27 cellular contexts compared by ENCODE assay signal in genomic region chr2:197657562-197657961, GRCh38. TPM values are rescaled to one million over a fixed set of nuclear protein-coding genes. Genes with fewer than 3 reads are reported as not detected.
"Had no signal": no experiment of that assay in that cellular context is flagged by ENCODE, and none has a peak within 500 bp of the region (broad histone marks: within the 10 kb centered on the region; RNA-seq: fewer than 3 reads in every experiment).

No MANE protein-coding gene starts in this region.

- H2AFZ ChIP-seq: neural progenitor cell, parathyroid adenoma had no signal

- H3K4me2 ChIP-seq: neural progenitor cell had no signal

- H3K36me3 Mint-ChIP-seq: activated naive CD8-positive, alpha-beta T cell treated with anti-CD3 and anti-CD28 coated beads for 36 hours; natural killer cell; stimulated activated naive B cell treated with anti-CD40 and anti-IgM and Interleukin-4, amounts not matched to agents 10 μg/mL and 1 μg/mL and 100 μg/mL, for 72 hours had no signal

- H3K27me3 Mint-ChIP-seq: activated naive CD8-positive, alpha-beta T cell treated with anti-CD3 and anti-CD28 coated beads for 36 hours had no signal

- H3K79me2 ChIP-seq: parathyroid adenoma had no signal

- H3K36me3 ChIP-seq: adrenal gland, ascending aorta, brain microvascular endothelial cell, gastrocnemius medialis, neural progenitor cell, stomach, thyroid gland, upper lobe of right lung had no signal

- H3K4me3 ChIP-seq: adrenal gland, ascending aorta, coronary artery, dorsolateral prefrontal cortex, gastrocnemius medialis, neural progenitor cell, stomach, thyroid gland, upper lobe of right lung had no signal

- H3K4me1 ChIP-seq: adrenal gland, ascending aorta, gastrocnemius medialis, neural progenitor cell, parathyroid adenoma, stomach, thyroid gland, upper lobe of right lung had no signal

- H3K27me3 ChIP-seq: adrenal gland, ascending aorta, brain microvascular endothelial cell, dorsolateral prefrontal cortex, gastrocnemius medialis, neural progenitor cell, stomach, thyroid gland, upper lobe of right lung had no signal

- DNase-seq: activated CD4-positive, alpha-beta T cell treated with anti-CD3 and anti-CD28 coated beads for 4 hours; activated CD4-positive, alpha-beta T cell treated with anti-CD3 and anti-CD28 coated beads, Interleukin-2, amount 50 U/mL, for 4 hours; activated effector memory CD4-positive, alpha-beta T cell treated with Interleukin-2 at 50 U/mL for 16 hours; activated naive CD4-positive, alpha-beta T cell treated with anti-CD3 and anti-CD28 coated beads for 36 hours; activated naive CD8-positive, alpha-beta T cell treated with anti-CD3 and anti-CD28 coated beads for 36 hours; activated T-cell treated with anti-CD3 and anti-CD28 coated beads for 4 hours; adrenal gland; brain microvascular endothelial cell; dorsolateral prefrontal cortex; effector memory CD4-positive, alpha-beta T cell; erythroblast; gastrocnemius medialis; glutamatergic neuron; islet precursor cell; natural killer cell; occipital lobe; right cardiac atrium; stimulated activated CD4-positive, alpha-beta T cell treated with anti-CD3 and anti-CD28 coated beads, Interleukin-15, amount 100 ng/mL, for 24 hours; stimulated activated CD4-positive, alpha-beta T cell treated with anti-CD3 and anti-CD28 coated beads, Interleukin-2, amount 100 ng/mL, for 24 hours; stimulated activated naive B cell treated with anti-CD40 and anti-IgM and Interleukin-4, amounts not matched to agents 10 μg/mL and 1 μg/mL and 100 μg/mL, for 72 hours; stomach; thyroid gland; upper lobe of right lung had no signal

- H3K9ac ChIP-seq: neural progenitor cell, parathyroid adenoma had no signal

- H3K4me3 Mint-ChIP-seq: activated naive CD4-positive, alpha-beta T cell treated with anti-CD3 and anti-CD28 coated beads for 36 hours; activated naive CD8-positive, alpha-beta T cell treated with anti-CD3 and anti-CD28 coated beads for 36 hours; natural killer cell; neural progenitor cell; stimulated activated naive B cell treated with anti-CD40 and anti-IgM and Interleukin-4, amounts not matched to agents 10 μg/mL and 1 μg/mL and 100 μg/mL, for 72 hours had no signal

- H3K9me3 ChIP-seq: adrenal gland, gastrocnemius medialis, stomach, thyroid gland, upper lobe of right lung had no signal

- H3K27ac ChIP-seq: adrenal gland, ascending aorta, brain microvascular endothelial cell, coronary artery, gastrocnemius medialis, neural progenitor cell, parathyroid adenoma, stomach, thyroid gland, upper lobe of right lung had no signal

- H3K27ac Mint-ChIP-seq: activated naive CD4-positive, alpha-beta T cell treated with anti-CD3 and anti-CD28 coated beads for 36 hours; activated naive CD8-positive, alpha-beta T cell treated with anti-CD3 and anti-CD28 coated beads for 36 hours; natural killer cell; neural progenitor cell; stimulated activated naive B cell treated with anti-CD40 and anti-IgM and Interleukin-4, amounts not matched to agents 10 μg/mL and 1 μg/mL and 100 μg/mL, for 72 hours had no signal

- H3K4me1 Mint-ChIP-seq: activated naive CD8-positive, alpha-beta T cell treated with anti-CD3 and anti-CD28 coated beads for 36 hours; natural killer cell; neural progenitor cell; stimulated activated naive B cell treated with anti-CD40 and anti-IgM and Interleukin-4, amounts not matched to agents 10 μg/mL and 1 μg/mL and 100 μg/mL, for 72 hours had no signal

- H3K9me3 Mint-ChIP-seq: activated naive CD4-positive, alpha-beta T cell treated with anti-CD3 and anti-CD28 coated beads for 36 hours; activated naive CD8-positive, alpha-beta T cell treated with anti-CD3 and anti-CD28 coated beads for 36 hours; natural killer cell had no signal

RNA-seq across cellular contexts. Expression of gene RFTN2, which starts 17.8 kb away (rescaled TPM):
- total RNA-seq: activated naive CD4-positive, alpha-beta T cell treated with anti-CD3 and anti-CD28 coated beads for 36 hours; activated naive CD8-positive, alpha-beta T cell treated with anti-CD3 and anti-CD28 coated beads for 36 hours; natural killer cell had no signal
